ENCODE assay signal across 8 cellular contexts in genomic region chr10:132335189-132336063, GRCh38. TPM values are rescaled to one million over a fixed set of nuclear protein-coding genes. Genes with fewer than 3 reads are reported as not detected.
DNase-seq lines count a peak whose midpoint lies in the region; ATAC-seq and TF ChIP-seq lines count a peak whose summit lies in the region.

No MANE protein-coding gene starts in this region.

- H3K27me3 ChIP-seq in tibial nerve, result no peaks in the 10 kb centered on the region

- DNase-seq in SK-MEL-5 (ENCODE audit: low read depth, low spot score) (peak; percentile 15), RPMI8226 (no peak), tibial nerve (ENCODE audit: low spot score in 2 of 2) (no peak)
- peak in 1 of 10 donors; percentile 16 for DNase-seq in naive thymus-derived CD8-positive, alpha-beta T cell

- peaks cover 0 to 2% (median 0%) of the 10 kb centered on the region in 9 donors for H3K9me3 Mint-ChIP-seq in naive thymus-derived CD8-positive, alpha-beta T cell

- ATAC-seq in HG02623 (IDR thresholded peaks at IDR 0.05; ENCODE audit: unreplicated experiment), result peak; percentile 23
- ATAC-seq in naive thymus-derived CD8-positive, alpha-beta T cell, result no peak
- no peak for ATAC-seq in HG02970 (IDR thresholded peaks at IDR 0.05; ENCODE audit: low FRiP score, unreplicated experiment)
- ATAC-seq in GM18873 (IDR thresholded peaks at IDR 0.05; ENCODE audit: low FRiP score, unreplicated experiment), result no peak

- in situ Hi-C loops in SK-MEL-5 (cut with HindIII; ENCODE audit: low pct_unique_long_range_greater_than_20kb, low sequenced_read_pairs), result no loop called here

- H3K4me1 Mint-ChIP-seq in naive thymus-derived CD8-positive, alpha-beta T cell, result peaks cover 21 to 60% (median 47%) of the 10 kb centered on the region in 4 donors

- peak overlapping the region in 1 of 4 donors; percentile 49 for H3K27ac ChIP-seq in tibial nerve

- H3K4me3 ChIP-seq in GM12875 (ENCODE audit: low read depth, low read length) (peak overlapping the region; percentile 17), tibial nerve (no peak overlapping the region)

- TF ChIP-seq EP300 in tibial nerve (IDR thresholded peaks at IDR 0.05), result no peak

- peaks cover 0 to 3% (median 0%) of the 10 kb centered on the region in 5 donors for H3K27me3 Mint-ChIP-seq in naive thymus-derived CD8-positive, alpha-beta T cell

- 83 to 84% methylated on average over 14 of the region's 14 CpGs for WGBS in tibial nerve, 2 donors

- H3K36me3 ChIP-seq in tibial nerve, result peaks cover 0 to 35% (median 0%) of the 10 kb centered on the region in 3 donors

- H3K36me3 Mint-ChIP-seq in naive thymus-derived CD8-positive, alpha-beta T cell, result peaks cover 0 to 1% (median 0%) of the 10 kb centered on the region in 3 donors

- peak overlapping the region in 8 of 10 donors; percentile 17 to 79 (median 58) for H3K27ac Mint-ChIP-seq in naive thymus-derived CD8-positive, alpha-beta T cell

- TF ChIP-seq CTCF in GM12875 (IDR thresholded peaks at IDR 0.05; ENCODE audit: borderline replicate concordance, insufficient read depth, low read depth, low read length), result no peak
- no peak for TF ChIP-seq CTCF in tibial nerve (IDR thresholded peaks at IDR 0.05)

- peak overlapping the region in 7 of 10 donors; percentile 45 to 92 (median 67) for H3K4me3 Mint-ChIP-seq in naive thymus-derived CD8-positive, alpha-beta T cell

- TF ChIP-seq POLR2A in tibial nerve (IDR thresholded peaks at IDR 0.05), result no peak

- H3K4me1 ChIP-seq in tibial nerve, result peaks cover 0 to 22% (median 10%) of the 10 kb centered on the region in 4 donors

- POLR2A ChIA-PET in naive thymus-derived CD8-positive, alpha-beta T cell (lab: Charles Lee), result no interaction called here

- H3K9me3 ChIP-seq in tibial nerve, result no peaks in the 10 kb centered on the region

RNA-seq across cellular contexts. Expression of gene LRRC27, which starts 3.4 kb away (rescaled TPM):
- 2.0 and 5.1 TPM in 2 replicates for total RNA-seq in SK-MEL-5 (2014; rRNA removed; shearing (Covaris generic))
- polyA plus RNA-seq in SK-MEL-5 (2015; cell fraction: cytosol; rRNA removed), result 1.0 and 2.6 TPM in 2 replicates
- polyA plus RNA-seq in SK-MEL-5 (2015; cell fraction: nucleus; rRNA removed), result 13.1 and 14.8 TPM in 2 replicates
- total RNA-seq in naive thymus-derived CD8-positive, alpha-beta T cell, result 1 to 10 TPM; 6.9 to 7.9 TPM
- 1 to 10 TPM; 2.4 to 4.7 (median 4.4) TPM for polyA plus RNA-seq in naive thymus-derived CD8-positive, alpha-beta T cell
- 10 to 100 TPM; 10.1 to 21.6 (median 17.9) TPM for total RNA-seq in tibial nerve

RNA-seq across cellular contexts. Expression of gene STK32C, which starts 27.7 kb away (rescaled TPM):
- total RNA-seq in SK-MEL-5 (2014; rRNA removed; shearing (Covaris generic)), result 6.6 and 7.6 TPM in 2 replicates
- 12.8 and 14.1 TPM in 2 replicates for polyA plus RNA-seq in SK-MEL-5 (2015; cell fraction: cytosol; rRNA removed)
- 9.9 and 11.9 TPM in 2 replicates for polyA plus RNA-seq in SK-MEL-5 (2015; cell fraction: nucleus; rRNA removed)
- 10 to 100 TPM; 10.2 to 11.2 TPM for total RNA-seq in naive thymus-derived CD8-positive, alpha-beta T cell
- polyA plus RNA-seq in naive thymus-derived CD8-positive, alpha-beta T cell, result 1 to 10 TPM; 5.5 to 6.6 (median 5.8) TPM
- total RNA-seq in tibial nerve, result 10 to 100 TPM in 3 of 4 donors, 1 to 10 TPM in 1; 9.4 to 18.1 (median 16.2) TPM
